Comparison of ENCODE assay signal across 20 cellular contexts in genomic region chr5:5062903-5063302, GRCh38.
A peak's percentile ranks its signal among the peaks of the same experiment; 100 is the strongest.
DNase-seq lines count a peak whose midpoint lies in the region; ATAC-seq, FAIRE-seq and TF ChIP-seq lines count a peak whose summit lies in the region.
"Had no signal": no experiment of that assay in that cellular context is flagged by ENCODE, and none has a peak within 500 bp of the region (broad histone marks: within the 10 kb centered on the region; RNA-seq: fewer than 3 reads in every experiment).

No MANE protein-coding gene starts in this region.

- H3K4me3 ChIP-seq in Caco-2 (ENCODE audit: low read depth, low read length) (no peak overlapping the region), GM12865 (ENCODE audit: low read depth, low read length) (no peak overlapping the region), GM12878 (no peak overlapping the region), mesenchymal stem cell (ENCODE audit: insufficient read depth in 1 of 2, low read depth in 1 of 2, low read length in 2 of 2) (no peak overlapping the region), mucosa of descending colon (no peak overlapping the region)
- H3K4me3 ChIP-seq: BLaER1 had no signal

- peak overlapping the region; percentile 32 for H3K4me3 Mint-ChIP-seq in Caco-2 (ENCODE audit: unreplicated experiment)
- H3K4me3 Mint-ChIP-seq in activated T-cell treated with anti-CD3 and anti-CD28 coated beads, Interleukin-2, amount 50 U/mL, for 72 hours: no peak overlapping the region
- H3K4me3 Mint-ChIP-seq: B cell; CD4-positive, CD25-positive, alpha-beta regulatory T cell; CD8-positive, alpha-beta T cell had no signal

- no peak for ATAC-seq in GM12878
- ATAC-seq in mucosa of descending colon: no peak
- ATAC-seq in activated T-cell treated with anti-CD3 and anti-CD28 coated beads, Interleukin-2, amount 50 U/mL, for 72 hours (replicated peaks in 1 of 2): no peak
- ATAC-seq: CD8-positive, alpha-beta T cell had no signal

- no peak for DNase-seq in Caco-2
- peak; percentile 33 for DNase-seq in GM12865 (ENCODE audit: low read depth)
- no peak for DNase-seq in GM12878 (ENCODE audit: low read depth, low spot score)
- DNase-seq in mesenchymal stem cell: no peak
- no peak for DNase-seq in NCI-H2171 treated with DMSO at 0.1 percent for 48 hours (lab: John Stamatoyannopoulos, UW)
- no peak for DNase-seq in mesenteric fat pad (ENCODE audit: low spot score)
- DNase-seq in mucosa of descending colon: no peak
- DNase-seq in activated T-cell treated with anti-CD3 and anti-CD28 coated beads, Interleukin-2, amount 50 U/mL, for 72 hours: no peak
- DNase-seq: Calu3; CD4-positive, CD25-positive, alpha-beta regulatory T cell; CD8-positive, alpha-beta T cell; DMS53; DND-41; HCEC 1CT had no signal

- no peak for FAIRE-seq in GM12878 (lab: Jason Lieb, UNC)
- FAIRE-seq: G401.6, GM12891, H1 had no signal

- RAD21 ChIA-PET in GM12878 (lab: Charles Lee; ENCODE audit: unreplicated experiment): interaction anchor here (0.7 to 4.3 kb wide), 13 partner anchors 9 to 356 kb away, joined by 3 to 37 read pairs (median 4); no protein-coding TSS in a partner anchor

- no peak overlapping the region for H3K27ac ChIP-seq in GM12878 (ENCODE audit: control insufficient read depth, insufficient read depth)
- peak overlapping the region; percentile 75 for H3K27ac ChIP-seq in mesenchymal stem cell (ENCODE audit: low read length, poor library complexity, severe bottlenecking)
- H3K27ac ChIP-seq: BLaER1, C4-2B had no signal

- no peak overlapping the region for H3K14ac ChIP-seq in mesenchymal stem cell (ENCODE audit: low read length in 2 of 2)

- peaks cover 7% of the 10 kb centered on the region for H3K36me3 Mint-ChIP-seq in Caco-2 (ENCODE audit: insufficient read depth, unreplicated experiment)
- H3K36me3 Mint-ChIP-seq in activated T-cell treated with anti-CD3 and anti-CD28 coated beads, Interleukin-2, amount 50 U/mL, for 72 hours (ENCODE audit: insufficient read depth in 2 of 2): no peaks in the 10 kb centered on the region
- H3K36me3 Mint-ChIP-seq: CD4-positive, CD25-positive, alpha-beta regulatory T cell; CD8-positive, alpha-beta T cell had no signal

- TF ChIP-seq RAD21 in GM12878 (IDR thresholded peaks at IDR 0.05; ENCODE audit: insufficient read depth, low read depth, low read length): no peak

- H3K23ac ChIP-seq in mesenchymal stem cell (ENCODE audit: low read length in 2 of 2): no peak overlapping the region

- TF ChIP-seq POLR2A in GM12878 (IDR thresholded peaks at IDR 0.05; ENCODE audit: low read depth, low read length): no peak

- H3K27me3 Mint-ChIP-seq in Caco-2 (ENCODE audit: insufficient read depth, unreplicated experiment): no peaks in the 10 kb centered on the region
- no peaks in the 10 kb centered on the region for H3K27me3 Mint-ChIP-seq in activated T-cell treated with anti-CD3 and anti-CD28 coated beads, Interleukin-2, amount 50 U/mL, for 72 hours (ENCODE audit: low read depth)
- H3K27me3 Mint-ChIP-seq: B cell; CD4-positive, CD25-positive, alpha-beta regulatory T cell had no signal

- no peak overlapping the region for H4K91ac ChIP-seq in mesenchymal stem cell (ENCODE audit: low read length)

- H3K4me1 ChIP-seq in Caco-2 (peaks cover 52% of the 10 kb centered on the region), GM12878 (ENCODE audit: control insufficient read depth, insufficient read depth, low read length) (no peaks in the 10 kb centered on the region; the same call in 1 of the 2 replicates), mesenchymal stem cell (ENCODE audit: control insufficient read depth, insufficient read depth, low read depth, low read length) (peaks cover 6% of the 10 kb centered on the region), mucosa of descending colon (ENCODE audit: low read depth) (no peaks in the 10 kb centered on the region)

- peak overlapping the region; percentile 93 for H3K27ac Mint-ChIP-seq in Caco-2 (ENCODE audit: unreplicated experiment)
- H3K27ac Mint-ChIP-seq in activated T-cell treated with anti-CD3 and anti-CD28 coated beads, Interleukin-2, amount 50 U/mL, for 72 hours: no peak overlapping the region
- H3K27ac Mint-ChIP-seq: B cell; CD4-positive, CD25-positive, alpha-beta regulatory T cell; CD8-positive, alpha-beta T cell had no signal

- SMC1A ChIA-PET in GM12878 (lab: Charles Lee; ENCODE audit: uncharacterized antibody, unreplicated experiment): interaction anchor here (0.7 to 6.7 kb wide), 9 partner anchors 8 to 182 kb away, joined by 3 to 43 read pairs (median 9); no protein-coding TSS in a partner anchor

- no TSS peak for BruUV-seq in Caco-2 (replicated peaks; lab: Mats Ljungman, UMichigan)
- BruUV-seq in GM12878 (replicated peaks; lab: Mats Ljungman, UMichigan): no TSS peak

- no peak overlapping the region for H3K4ac ChIP-seq in mesenchymal stem cell (ENCODE audit: low read depth in 1 of 2, low read length in 2 of 2)

- H3K79me1 ChIP-seq in mesenchymal stem cell (replicated peaks; ENCODE audit: low read length, poor library complexity, severe bottlenecking): no peaks in the 10 kb centered on the region

- H3K79me2 ChIP-seq in GM12878 (ENCODE audit: control insufficient read depth, insufficient read depth, low read length): no peaks in the 10 kb centered on the region

- no peaks in the 10 kb centered on the region for H3K27me3 ChIP-seq in Caco-2 (replicated peaks; ENCODE audit: control insufficient read depth, insufficient read depth, low read length)
- no peaks in the 10 kb centered on the region for H3K27me3 ChIP-seq in GM12878 (replicated peaks in 1 of 2; ENCODE audit: control insufficient read depth in 2 of 2, insufficient read depth in 2 of 2, low read length in 1 of 2)
- H3K27me3 ChIP-seq in mesenchymal stem cell (ENCODE audit: control insufficient read depth in 1 of 2, insufficient read depth in 1 of 2, low read length in 2 of 2): peaks cover 0 to 44% of the 10 kb centered on the region in 2 experiments
- H3K27me3 ChIP-seq: BLaER1 had no signal

- no peak overlapping the region for H3K18ac ChIP-seq in mesenchymal stem cell (ENCODE audit: low read depth in 1 of 2, low read length in 2 of 2)

- H2AK5ac ChIP-seq in mesenchymal stem cell (ENCODE audit: low read length, severe bottlenecking): no peak overlapping the region

- TF ChIP-seq EP300 in GM12878 (IDR thresholded peaks at IDR 0.05; ENCODE audit: borderline replicate concordance in 1 of 2, control insufficient read depth in 1 of 2, low read depth in 2 of 2, low read length in 2 of 2): no peak

- 1% methylated on average over 4 of the region's 4 CpGs for WGBS in GM12878 (ENCODE audit: insufficient coverage, insufficient replicate concordance, low lambda C conversion rate, missing lambda C conversion rate)
- WGBS in mesenchymal stem cell: 76% methylated on average over 3 of the region's 4 CpGs

- no peak overlapping the region for H2AFZ ChIP-seq in GM12878 (ENCODE audit: control insufficient read depth, low read depth, low read length)
- no peak overlapping the region for H2AFZ ChIP-seq in mesenchymal stem cell (ENCODE audit: low read depth, low read length)

- peaks cover 30% of the 10 kb centered on the region for H3K9me3 Mint-ChIP-seq in Caco-2 (ENCODE audit: unreplicated experiment)
- H3K9me3 Mint-ChIP-seq in activated T-cell treated with anti-CD3 and anti-CD28 coated beads, Interleukin-2, amount 50 U/mL, for 72 hours: peaks cover 3% of the 10 kb centered on the region in 2 donors

- TF ChIP-seq CTCF in Caco-2 (IDR thresholded peaks at IDR 0.05; ENCODE audit: insufficient read depth in 1 of 2, low read depth in 1 of 2, low read length in 1 of 2, severe bottlenecking in 1 of 2, unreplicated experiment in 1 of 2) (no peak), GM12865 (IDR thresholded peaks at IDR 0.05; ENCODE audit: insufficient read depth, low read depth, low read length, missing control alignments) (no peak), GM12878 (IDR thresholded peaks at IDR 0.05 in 2 of 3, conservative IDR thresholded peaks at IDR 0.05 in 1 of 3; ENCODE audit: control insufficient read depth in 2 of 3, extremely low read depth in 1 of 3, insufficient read depth in 1 of 3, low read depth in 3 of 3, low read length in 3 of 3) (no peak), mucosa of descending colon (IDR thresholded peaks at IDR 0.05) (no peak)

- no peaks in the 10 kb centered on the region for H4K20me1 ChIP-seq in GM12878 (ENCODE audit: control insufficient read depth, insufficient read depth)
- H4K20me1 ChIP-seq: BLaER1 had no signal

- H2BK12ac ChIP-seq in mesenchymal stem cell (ENCODE audit: low read length in 2 of 2): no peak overlapping the region

- H3K9ac ChIP-seq in GM12878 (ENCODE audit: control insufficient read depth, insufficient read depth, low read length) (no peak overlapping the region), mesenchymal stem cell (ENCODE audit: low read length) (no peak overlapping the region)
- H3K9ac ChIP-seq: BLaER1 had no signal

- H3K4me2 ChIP-seq in GM12878 (ENCODE audit: control insufficient read depth, insufficient read depth) (no peak overlapping the region), mesenchymal stem cell (ENCODE audit: low read length, poor library complexity, severe bottlenecking) (no peak overlapping the region)
- H3K4me2 ChIP-seq: BLaER1 had no signal

- POLR2A ChIA-PET in Caco-2 (lab: Charles Lee) (interaction anchor here (0.6 kb wide), 1 partner anchor 142 kb away, joined by 3 read pairs; no protein-coding TSS in a partner anchor), GM12878 (lab: Charles Lee) (interaction anchor here (2.5 kb wide), 1 partner anchor 11 kb away, joined by 6 read pairs; no protein-coding TSS in a partner anchor)

- no peaks in the 10 kb centered on the region; the same call in 1 of the 2 replicates for H3K9me3 ChIP-seq in Caco-2
- no peaks in the 10 kb centered on the region for H3K9me3 ChIP-seq in GM12878 (replicated peaks; ENCODE audit: control insufficient read depth, insufficient read depth, low read length)
- no peaks in the 10 kb centered on the region for H3K9me3 ChIP-seq in mesenchymal stem cell (ENCODE audit: control insufficient read depth, low read length)
- no peaks in the 10 kb centered on the region for H3K9me3 ChIP-seq in mucosa of descending colon
- H3K9me3 ChIP-seq: BLaER1 had no signal

- peaks cover 38% of the 10 kb centered on the region for H3K4me1 Mint-ChIP-seq in Caco-2 (ENCODE audit: low read depth, unreplicated experiment)
- no peaks in the 10 kb centered on the region for H3K4me1 Mint-ChIP-seq in activated T-cell treated with anti-CD3 and anti-CD28 coated beads, Interleukin-2, amount 50 U/mL, for 72 hours (ENCODE audit: low read depth)
- H3K4me1 Mint-ChIP-seq: B cell; CD4-positive, CD25-positive, alpha-beta regulatory T cell had no signal

- intact Hi-C loops in Caco-2 (cut with micrococcal nuclease; ENCODE audit: unreplicated experiment) (loop anchor here (1.0 kb wide), 4 partner anchors 73 to 359 kb away; partner anchors contain the start of gene ICE1), GM12878 (cut with micrococcal nuclease; ENCODE audit: unreplicated experiment) (no loop called here), mucosa of descending colon (cut with DNase I, micrococcal nuclease) (no loop called here)

- no peaks in the 10 kb centered on the region for H3K36me3 ChIP-seq in Caco-2 (ENCODE audit: control insufficient read depth, insufficient read depth, low read length)
- no peaks in the 10 kb centered on the region for H3K36me3 ChIP-seq in GM12878 (ENCODE audit: control insufficient read depth in 2 of 2, insufficient read depth in 2 of 2, low read length in 1 of 2)
- no peaks in the 10 kb centered on the region for H3K36me3 ChIP-seq in mesenchymal stem cell (ENCODE audit: control insufficient read depth in 1 of 2, insufficient read depth in 2 of 2, low read depth in 1 of 2, low read length in 2 of 2)
- H3K36me3 ChIP-seq in mucosa of descending colon (ENCODE audit: low read depth): no peaks in the 10 kb centered on the region
- H3K36me3 ChIP-seq: BLaER1 had no signal

- CTCF ChIA-PET in Caco-2 (lab: Charles Lee): interaction anchor here (0.5 to 1.8 kb wide), 5 partner anchors 50 to 359 kb away, joined by 3 to 17 read pairs (median 3); partner anchors contain the start of gene ICE1
- CTCF ChIA-PET in GM12878 (lab: Yijun Ruan, JAX): interaction anchor here (0.7 to 2.3 kb wide), 4 partner anchors 12 to 379 kb away, joined by 3 to 17 read pairs (median 6); no protein-coding TSS in a partner anchor

- H2BK15ac ChIP-seq in mesenchymal stem cell (ENCODE audit: low read depth, poor library complexity, severe bottlenecking): no peak overlapping the region

- no peak overlapping the region for H2BK120ac ChIP-seq in mesenchymal stem cell (ENCODE audit: low read depth, low read length)

- in situ Hi-C loops in GM12878 (cut with MboI): no loop called here

- H4K8ac ChIP-seq in mesenchymal stem cell (ENCODE audit: low read length): no peak overlapping the region

- H2BK5ac ChIP-seq in mesenchymal stem cell (ENCODE audit: low read depth, low read length, poor library complexity, severe bottlenecking): peak overlapping the region; percentile 37
